ENCODE assay signal across 29 cellular contexts in genomic region chr9:134493471-134494272, GRCh38.
DNase-seq lines count a peak whose midpoint lies in the region; ATAC-seq and TF ChIP-seq lines count a peak whose summit lies in the region.
"Had no signal": no experiment of that assay in that cellular context is flagged by ENCODE, and none has a peak within 500 bp of the region (broad histone marks: within the 10 kb centered on the region; RNA-seq: fewer than 3 reads in every experiment).

No MANE protein-coding gene starts in this region.

- H2AFZ ChIP-seq in osteoblast (ENCODE audit: low read length): no peak overlapping the region

- no peaks in the 10 kb centered on the region for H3K36me3 ChIP-seq in left ventricle myocardium inferior
- no peaks in the 10 kb centered on the region for H3K36me3 ChIP-seq in osteoblast (ENCODE audit: insufficient read depth, low read length)
- no peaks in the 10 kb centered on the region for H3K36me3 ChIP-seq in aorta (ENCODE audit: control insufficient read depth in 1 of 2, insufficient read depth in 2 of 2, low read length in 1 of 2)
- H3K36me3 ChIP-seq: esophagus squamous epithelium, pancreas, SJSA1 had no signal

- 93% methylated on average over 24 to 25 of the region's 25 CpGs for WGBS in aorta, 2 donors

- H3K27ac ChIP-seq in left ventricle myocardium inferior (replicated peaks) (peak overlapping the region; percentile 76), osteoblast (ENCODE audit: low read depth, low read length) (no peak overlapping the region), aorta (ENCODE audit: low read depth in 1 of 2, low read length in 2 of 2) (no peak overlapping the region)
- H3K27ac ChIP-seq: pancreas, SJSA1, testis had no signal

- H3K4me1 ChIP-seq in left ventricle myocardium inferior (peaks cover 12% of the 10 kb centered on the region), osteoblast (ENCODE audit: insufficient read depth, low read length) (peaks cover 21% of the 10 kb centered on the region), aorta (ENCODE audit: control insufficient read depth in 1 of 2, insufficient read depth in 2 of 2, low read length in 2 of 2) (no peaks in the 10 kb centered on the region)
- H3K4me1 ChIP-seq: pancreas, testis had no signal

- H3K27me3 ChIP-seq in left ventricle myocardium inferior (ENCODE audit: low read depth): peaks cover 83% of the 10 kb centered on the region
- H3K27me3 ChIP-seq in osteoblast (ENCODE audit: insufficient read depth, low read length): no peaks in the 10 kb centered on the region
- no peaks in the 10 kb centered on the region for H3K27me3 ChIP-seq in aorta (ENCODE audit: control insufficient read depth in 1 of 2, insufficient read depth in 2 of 2, low read length in 1 of 2)
- H3K27me3 ChIP-seq: pancreas, SJSA1, testis had no signal

- DNase-seq in Right ventricle myocardium superior (peak; percentile 43), left cardiac atrium (no peak), left ventricle myocardium inferior (no peak), osteoblast (ENCODE audit: insufficient read length, low spot score, missing footprints) (peak; percentile 52), aorta (peak; percentile 38 to 60), NCI-H146 treated with DMSO at 0.1 percent for 48 hours (lab: John Stamatoyannopoulos, UW; ENCODE audit: unreplicated experiment) (no peak), NOMO-1 treated with dmso at 0.1 percent for 144 hours (lab: John Stamatoyannopoulos, UW; ENCODE audit: unreplicated experiment) (no peak)
- DNase-seq: activated CD4-positive, alpha-beta memory T cell treated with anti-CD3 and anti-CD28 coated beads, Interleukin-2, amount 10 ng/mL, durations not matched to agents 7 days and 5 days; activated CD4-positive, CD25-positive, alpha-beta regulatory T cell treated with anti-CD3 and anti-CD28 coated beads, Interleukin-2, amount 50 U/mL, for 72 hours; activated effector memory CD4-positive, alpha-beta T cell treated with anti-CD3 and anti-CD28 coated beads, Interleukin-2, amount 50 U/mL, for 16 hours; activated naive CD8-positive, alpha-beta T cell treated with anti-CD3 and anti-CD28 coated beads for 36 hours; AML-193; dermis blood vessel endothelial cell; DMS 273 treated with DMSO at 0.1 percent for 48 hours; esophagus squamous epithelium; foreskin melanocyte; GOT3; NCI-H1105; NCI-H2029; NCI-H526; stimulated activated naive CD4-positive, alpha-beta T cell; T-helper 1 cell; testis had no signal

- H3K4me3 ChIP-seq in left ventricle myocardium inferior (no peak overlapping the region), osteoblast (ENCODE audit: insufficient read depth, low read length) (no peak overlapping the region), aorta (ENCODE audit: low read length in 2 of 2) (no peak overlapping the region)
- H3K4me3 ChIP-seq: esophagus squamous epithelium, K562, pancreas, SJSA1, testis had no signal

- H3K9me3 ChIP-seq in left ventricle myocardium inferior (replicated peaks) (no peaks in the 10 kb centered on the region), osteoblast (ENCODE audit: low read depth, low read length) (no peaks in the 10 kb centered on the region), aorta (ENCODE audit: control insufficient read depth, low read length) (no peaks in the 10 kb centered on the region)
- H3K9me3 ChIP-seq: esophagus squamous epithelium, pancreas, SJSA1, testis had no signal

- intact Hi-C loops in Right ventricle myocardium superior (cut with DNase I) (no loop called here), left cardiac atrium (cut with DNase I) (no loop called here), left ventricle myocardium inferior (cut with micrococcal nuclease) (no loop called here), aorta (cut with DNase I) (no loop called here)

- no peak for ATAC-seq in Right ventricle myocardium superior (ENCODE audit: poor library complexity)
- no peak for ATAC-seq in left cardiac atrium
- ATAC-seq in aorta (ENCODE audit: low FRiP score): no peak
- no peak for ATAC-seq in GM18870 (IDR thresholded peaks at IDR 0.05; ENCODE audit: unreplicated experiment)
- ATAC-seq: K562; naive thymus-derived CD8-positive, alpha-beta T cell; Panc1 had no signal

- TF ChIP-seq CTCF in left ventricle myocardium inferior (IDR thresholded peaks at IDR 0.05; ENCODE audit: borderline replicate concordance) (no peak), osteoblast (IDR thresholded peaks at IDR 0.05; ENCODE audit: extremely low read depth, low read depth, low read length) (no peak)

- H3K4me2 ChIP-seq in osteoblast (ENCODE audit: insufficient read depth, low read length): no peak overlapping the region

- H3K79me2 ChIP-seq in osteoblast (ENCODE audit: insufficient read depth, low read length): no peaks in the 10 kb centered on the region

- no peaks in the 10 kb centered on the region for H4K20me1 ChIP-seq in osteoblast (ENCODE audit: insufficient read depth, low read length)

Comparison
In these comparisons a context has a peak if more than half of its experiments do, and no peak if none do; other contexts are left out.
1. DNase-seq: peak in Right ventricle myocardium superior (single experiment), osteoblast (single experiment) and aorta (2 of 2); none in left cardiac atrium (single experiment), left ventricle myocardium inferior (single experiment), NCI-H146 treated with DMSO at 0.1 percent for 48 hours (single experiment) and NOMO-1 treated with dmso at 0.1 percent for 144 hours (single experiment).